In the genomic region with DNA sequence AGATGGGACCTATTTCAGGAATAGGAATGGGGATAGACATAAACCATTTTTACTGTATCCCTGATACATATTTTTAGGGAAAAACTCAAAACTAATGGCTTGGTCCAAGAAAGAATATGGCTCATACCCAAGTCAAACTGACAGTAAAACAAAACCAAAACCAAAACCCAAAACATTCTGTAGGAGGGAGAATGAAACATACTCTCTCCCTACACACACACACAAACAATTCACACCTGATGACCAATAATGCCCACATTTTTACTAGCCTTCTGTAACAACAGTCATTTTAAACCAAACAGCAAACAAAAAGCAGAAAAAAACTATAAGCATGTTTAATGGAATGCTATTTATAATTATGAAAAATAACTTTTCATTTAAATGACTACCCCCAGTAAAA, we compare ENCODE assay signal across 23 cellular contexts.
DNase-seq lines count a peak whose midpoint lies in the region; ATAC-seq, FAIRE-seq and TF ChIP-seq lines count a peak whose summit lies in the region.
"Had no signal": no experiment of that assay in that cellular context is flagged by ENCODE, and none has a peak within 500 bp of the region (broad histone marks: within the 10 kb centered on the region; RNA-seq: fewer than 3 reads in every experiment).

No MANE protein-coding gene starts in this region.

- peaks cover 39% of the 10 kb centered on the region for H3K4me1 Mint-ChIP-seq in activated naive CD8-positive, alpha-beta T cell treated with anti-CD3 and anti-CD28 coated beads for 36 hours
- peaks cover 14 to 44% (median 38%) of the 10 kb centered on the region in 4 donors for H3K4me1 Mint-ChIP-seq in naive thymus-derived CD8-positive, alpha-beta T cell
- H3K4me1 Mint-ChIP-seq: neural progenitor cell had no signal

- DNase-seq in GM10248 (ENCODE audit: extremely low spot score) (peak; percentile 32), GM18507 (ENCODE audit: extremely low spot score, insufficient read length, low read depth) (no peak), posterior vena cava (ENCODE audit: low spot score) (no peak)
- DNase-seq in activated naive CD8-positive, alpha-beta T cell treated with anti-CD3 and anti-CD28 coated beads for 36 hours: no peak
- DNase-seq in naive thymus-derived CD8-positive, alpha-beta T cell: no peak
- DNase-seq: activated CD4-positive, alpha-beta T cell treated with anti-CD3 and anti-CD28 coated beads, Interleukin-2, amount 50 U/mL, for 4 hours; activated naive CD4-positive, alpha-beta T cell treated with anti-CD3 and anti-CD28 coated beads, Interleukin-2, amount 10 ng/mL, durations not matched to agents 7 days and 5 days; COR-L47; effector CD8-positive, alpha-beta T cell; esophagus squamous epithelium; left lung; NCI-H187; NCI-H345; SHP77; stimulated activated CD4-positive, alpha-beta T cell treated with anti-CD3 and anti-CD28 coated beads, Interleukin-2, amount 100 ng/mL, for 24 hours; stimulated activated naive CD4-positive, alpha-beta T cell treated with Interleukin-2 at 50 U/mL for 16 hours; SW 1271 had no signal

- POLR2A ChIA-PET in GM10248 (lab: Yijun Ruan, JAX): no interaction called here
- POLR2A ChIA-PET in naive thymus-derived CD8-positive, alpha-beta T cell (lab: Charles Lee): no interaction called here

- intact Hi-C loops in posterior vena cava (cut with DNase I): no loop called here

- FAIRE-seq in GM18507 (lab: Jason Lieb, UNC): peak; percentile 60
- FAIRE-seq: H1, K562 had no signal

- CTCF ChIA-PET in GM10248 (lab: Yijun Ruan, JAX): no interaction called here

- no peaks in the 10 kb centered on the region for H3K9me3 Mint-ChIP-seq in activated naive CD8-positive, alpha-beta T cell treated with anti-CD3 and anti-CD28 coated beads for 36 hours
- no peaks in the 10 kb centered on the region for H3K9me3 Mint-ChIP-seq in naive thymus-derived CD8-positive, alpha-beta T cell
- H3K9me3 Mint-ChIP-seq: activated naive CD4-positive, alpha-beta T cell treated with anti-CD3 and anti-CD28 coated beads, Interleukin-2, amount 10 ng/mL, durations not matched to agents 7 days and 5 days; neural progenitor cell; type B pancreatic cell had no signal

- ATAC-seq in naive thymus-derived CD8-positive, alpha-beta T cell: no peak
- no peak for ATAC-seq in HG03378 (IDR thresholded peaks at IDR 0.05; ENCODE audit: unreplicated experiment)
- ATAC-seq in HG02571 (IDR thresholded peaks at IDR 0.05; ENCODE audit: unreplicated experiment): no peak
- ATAC-seq: K562, left lung had no signal

- peaks cover 34% of the 10 kb centered on the region for H3K36me3 Mint-ChIP-seq in activated naive CD8-positive, alpha-beta T cell treated with anti-CD3 and anti-CD28 coated beads for 36 hours
- peaks cover 0 to 59% (median 3%) of the 10 kb centered on the region in 3 donors for H3K36me3 Mint-ChIP-seq in naive thymus-derived CD8-positive, alpha-beta T cell

- H3K4me3 Mint-ChIP-seq in activated naive CD8-positive, alpha-beta T cell treated with anti-CD3 and anti-CD28 coated beads for 36 hours: no peak overlapping the region
- no peak overlapping the region for H3K4me3 Mint-ChIP-seq in naive thymus-derived CD8-positive, alpha-beta T cell
- H3K4me3 Mint-ChIP-seq: activated naive CD4-positive, alpha-beta T cell treated with anti-CD3 and anti-CD28 coated beads, Interleukin-2, amount 10 ng/mL, durations not matched to agents 7 days and 5 days; neural progenitor cell; type B pancreatic cell had no signal

- no peaks in the 10 kb centered on the region for H3K27me3 Mint-ChIP-seq in activated naive CD8-positive, alpha-beta T cell treated with anti-CD3 and anti-CD28 coated beads for 36 hours
- no peaks in the 10 kb centered on the region for H3K27me3 Mint-ChIP-seq in naive thymus-derived CD8-positive, alpha-beta T cell
- H3K27me3 Mint-ChIP-seq: activated naive CD4-positive, alpha-beta T cell treated with anti-CD3 and anti-CD28 coated beads, Interleukin-2, amount 10 ng/mL, durations not matched to agents 7 days and 5 days; type B pancreatic cell had no signal

- peak overlapping the region; percentile 42 for H3K27ac Mint-ChIP-seq in activated naive CD8-positive, alpha-beta T cell treated with anti-CD3 and anti-CD28 coated beads for 36 hours
- H3K27ac Mint-ChIP-seq in naive thymus-derived CD8-positive, alpha-beta T cell: peak overlapping the region in 8 of 10 donors; percentile 25 to 74 (median 46)
- H3K27ac Mint-ChIP-seq: activated naive CD4-positive, alpha-beta T cell treated with anti-CD3 and anti-CD28 coated beads, Interleukin-2, amount 10 ng/mL, durations not matched to agents 7 days and 5 days; neural progenitor cell had no signal

- TF ChIP-seq CTCF in GM10248 (IDR thresholded peaks at IDR 0.05; ENCODE audit: control extremely low read depth, extremely low read depth, low read depth, missing control alignments): no peak
